Comparison of ENCODE assay signal across 8 cellular contexts in genomic region chr21:43740497-43741156, GRCh38. TPM values are rescaled to one million over a fixed set of nuclear protein-coding genes. Genes with fewer than 3 reads are reported as not detected.
DNase-seq lines count a peak whose midpoint lies in the region; ATAC-seq and TF ChIP-seq lines count a peak whose summit lies in the region.

No MANE protein-coding gene starts in this region.

- peaks cover 32% of the 10 kb centered on the region for H3K36me3 Mint-ChIP-seq in brain

- peak overlapping the region; percentile 57 to 97 (median 83) for H3K27ac Mint-ChIP-seq in brain

- peak; percentile 13; the same call in 1 of the 2 replicates for TF ChIP-seq EP300 in Ishikawa (IDR thresholded peaks at IDR 0.05; ENCODE audit: borderline replicate concordance)

- no peaks in the 10 kb centered on the region for H4K20me1 ChIP-seq in Karpas-422 (ENCODE audit: insufficient read depth, low read depth, low read length)

- H3K4me3 Mint-ChIP-seq in brain, result peak overlapping the region in 3 of 5 experiments; percentile 52 to 75 (median 71)

- no peak overlapping the region for H3K9ac ChIP-seq in Karpas-422 (ENCODE audit: low read length)

- H3K9me2 ChIP-seq in Karpas-422 (replicated peaks; ENCODE audit: insufficient read depth, low read length), result no peaks in the 10 kb centered on the region

- no peak for TF ChIP-seq CTCF in brain (conservative IDR thresholded peaks at IDR 0.05)

- H3K36me3 ChIP-seq in Karpas-422 (ENCODE audit: insufficient read depth, low read length), result no peaks in the 10 kb centered on the region

- no peak overlapping the region for H3K4me2 ChIP-seq in Karpas-422 (ENCODE audit: low read depth, low read length, poor library complexity, severe bottlenecking)

- no peak overlapping the region for H2AFZ ChIP-seq in Karpas-422 (ENCODE audit: low read length)

- no peak overlapping the region for H3K27ac ChIP-seq in Karpas-422 (ENCODE audit: low read length)

- no peak overlapping the region for H3K4me3 ChIP-seq in Karpas-422 (ENCODE audit: low read length)

- TF ChIP-seq RAD21 in Ishikawa (IDR thresholded peaks at IDR 0.05; ENCODE audit: low read depth), result 0 out of 2 replicates have a peak, but pooled peaks have one; percentile 1

- H3K4me1 Mint-ChIP-seq in brain, result peaks cover 33% of the 10 kb centered on the region

- in situ Hi-C loops in ACHN (cut with HindIII; ENCODE audit: low pct_ligation_motif_present, low pct_unique_long_range_greater_than_20kb, low sequenced_read_pairs), result no loop called here

- 0 out of 2 replicates have a peak, but pooled peaks cover 4% of the 10 kb centered on the region for H3K79me2 ChIP-seq in Karpas-422 (ENCODE audit: low read length)

- H3K9me3 ChIP-seq in Karpas-422 (ENCODE audit: low read length), result no peaks in the 10 kb centered on the region

- DNase-seq in ACHN, result peak; percentile 33
- DNase-seq in medulla oblongata (ENCODE audit: extremely low spot score), result peak; percentile 82
- DNase-seq in NCI-H187 treated with DMSO at 0.1 percent for 48 hours (lab: John Stamatoyannopoulos, UW), result no peak
- DNase-seq in GF-D8 (lab: John Stamatoyannopoulos, UW), result no peak
- no peak for DNase-seq in Karpas-422

- H3K9me3 Mint-ChIP-seq in brain, result no peaks in the 10 kb centered on the region

- H3K4me1 ChIP-seq in Karpas-422 (ENCODE audit: low read length), result no peaks in the 10 kb centered on the region

- H3K27me3 Mint-ChIP-seq in brain, result no peaks in the 10 kb centered on the region

- ATAC-seq in HG02571 (IDR thresholded peaks at IDR 0.05; ENCODE audit: unreplicated experiment), result no peak

- H3K27me3 ChIP-seq in Karpas-422 (ENCODE audit: low read length), result no peaks in the 10 kb centered on the region

TF ChIP-seq in Ishikawa, 13 proteins besides CTCF, POLR2A, EP300 and RAD21:
- TF ChIP-seq, protein P1, sequence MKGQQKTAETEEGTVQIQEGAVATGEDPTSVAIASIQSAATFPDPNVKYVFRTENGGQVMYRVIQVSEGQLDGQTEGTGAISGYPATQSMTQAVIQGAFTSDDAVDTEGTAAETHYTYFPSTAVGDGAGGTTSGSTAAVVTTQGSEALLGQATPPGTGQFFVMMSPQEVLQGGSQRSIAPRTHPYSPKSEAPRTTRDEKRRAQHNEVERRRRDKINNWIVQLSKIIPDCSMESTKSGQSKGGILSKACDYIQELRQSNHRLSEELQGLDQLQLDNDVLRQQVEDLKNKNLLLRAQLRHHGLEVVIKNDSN (IDR thresholded peaks at IDR 0.05), result no peak
- TF ChIP-seq REST (IDR thresholded peaks at IDR 0.05; ENCODE audit: low read depth), result no peak
- 0 out of 2 replicates have a peak, but pooled peaks have one; percentile 39 for TF ChIP-seq TCF12 (IDR thresholded peaks at IDR 0.05; ENCODE audit: low read depth)
- no peak for TF ChIP-seq CEBPB (IDR thresholded peaks at IDR 0.05)
- peak; percentile 80; the same call in 1 of the 2 replicates for TF ChIP-seq ZBTB7A (IDR thresholded peaks at IDR 0.05; ENCODE audit: low read depth)
- TF ChIP-seq TEAD4 (IDR thresholded peaks at IDR 0.05), result peak; percentile 39; the same call in 1 of the 2 replicates
- TF ChIP-seq YY1 (IDR thresholded peaks at IDR 0.05; ENCODE audit: low read depth), result peak; percentile 51; the same call in 1 of the 2 replicates
- TF ChIP-seq NFIC (IDR thresholded peaks at IDR 0.05), result no peak; the same call in 1 of the 2 replicates
- no peak for TF ChIP-seq FOXM1 (IDR thresholded peaks at IDR 0.05; ENCODE audit: borderline replicate concordance, low read depth)
- TF ChIP-seq TAF1 (IDR thresholded peaks at IDR 0.05; ENCODE audit: low read depth), result no peak
- no peak for TF ChIP-seq EGR1 (IDR thresholded peaks at IDR 0.05)
- TF ChIP-seq, protein P2, sequence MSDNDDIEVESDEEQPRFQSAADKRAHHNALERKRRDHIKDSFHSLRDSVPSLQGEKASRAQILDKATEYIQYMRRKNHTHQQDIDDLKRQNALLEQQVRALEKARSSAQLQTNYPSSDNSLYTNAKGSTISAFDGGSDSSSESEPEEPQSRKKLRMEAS (IDR thresholded peaks at IDR 0.05), result peak; percentile 49; the same call in 1 of the 2 replicates
- TF ChIP-seq CREB1 (IDR thresholded peaks at IDR 0.05; ENCODE audit: low read depth), result 0 out of 2 replicates have a peak, but pooled peaks have one; percentile 26

RNA-seq across cellular contexts. Expression of gene PDXK, which starts 21.7 kb away (rescaled TPM):
- polyA plus RNA-seq in brain (ENCODE audit: insufficient read depth, low read depth, low replicate concordance), result 83.2 TPM
- 44.7 and 86.5 TPM in 2 replicates for total RNA-seq in Karpas-422 (2014; rRNA removed; shearing (Covaris generic); ENCODE audit: low replicate concordance)

RNA-seq across cellular contexts. Expression of gene CSTB, which starts 35.5 kb away (rescaled TPM):
- polyA plus RNA-seq in brain (ENCODE audit: insufficient read depth, low read depth, low replicate concordance), result 63.4 TPM
- 17.6 and 28.0 TPM in 2 replicates for total RNA-seq in Karpas-422 (2014; rRNA removed; shearing (Covaris generic); ENCODE audit: low replicate concordance)

RNA-seq across cellular contexts. Expression of gene RRP1, which starts 48.8 kb away (rescaled TPM):
- polyA plus RNA-seq in brain (ENCODE audit: insufficient read depth, low read depth, low replicate concordance), result 27.4 TPM
- 26.2 and 28.8 TPM in 2 replicates for total RNA-seq in Karpas-422 (2014; rRNA removed; shearing (Covaris generic); ENCODE audit: low replicate concordance)

Comparison
In these comparisons a context has a peak if more than half of its experiments do, and no peak if none do; other contexts are left out.
1. DNase-seq: peak in ACHN (single experiment) and medulla oblongata (single experiment); none in NCI-H187 treated with DMSO at 0.1 percent for 48 hours (single experiment), GF-D8 (single experiment) and Karpas-422 (single experiment).